ENCODE assay signal across 7 cellular contexts in the genomic region with DNA sequence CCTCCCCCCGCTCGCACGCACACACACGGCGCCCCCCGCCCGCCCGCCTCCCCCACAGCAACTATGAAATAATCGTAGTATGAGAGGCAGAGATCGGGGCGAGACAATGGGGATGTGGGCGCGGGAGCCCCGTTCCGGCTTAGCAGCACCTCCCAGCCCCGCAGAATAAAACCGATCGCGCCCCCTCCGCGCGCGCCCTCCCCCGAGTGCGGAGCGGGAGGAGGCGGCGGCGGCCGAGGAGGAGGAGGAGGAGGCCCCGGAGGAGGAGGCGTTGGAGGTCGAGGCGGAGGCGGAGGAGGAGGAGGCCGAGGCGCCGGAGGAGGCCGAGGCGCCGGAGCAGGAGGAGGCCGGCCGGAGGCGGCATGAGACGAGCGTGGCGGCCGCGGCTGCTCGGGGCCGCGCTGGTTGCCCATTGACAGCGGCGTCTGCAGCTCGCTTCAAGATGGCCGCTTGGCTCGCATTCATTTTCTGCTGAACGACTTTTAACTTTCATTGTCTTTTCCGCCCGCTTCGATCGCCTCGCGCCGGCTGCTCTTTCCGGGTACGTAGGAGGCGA. TPM values are rescaled to one million over a fixed set of nuclear protein-coding genes. Genes with fewer than 3 reads are reported as not detected.
A peak's percentile ranks its signal among the peaks of the same experiment; 100 is the strongest.
DNase-seq lines count a peak whose midpoint lies in the region; ATAC-seq, FAIRE-seq and TF ChIP-seq lines count a peak whose summit lies in the region.

No MANE protein-coding gene starts in this region.

- H3K4me3 ChIP-seq in SK-N-MC, result peak overlapping the region; percentile 80
- H3K4me3 ChIP-seq in adrenal gland, result peak overlapping the region; percentile 73 to 94 (median 86)
- H3K4me3 ChIP-seq in cardiac muscle cell, result peak overlapping the region; percentile 86
- H3K4me3 ChIP-seq in pancreas, result peak overlapping the region; percentile 75 to 89 (median 85)

- peaks cover 23 to 57% of the 10 kb centered on the region in 2 donors for H3K4me1 ChIP-seq in adrenal gland (replicated peaks in 1 of 2)
- H3K4me1 ChIP-seq in cardiac muscle cell (ENCODE audit: low read depth), result peaks cover 20% of the 10 kb centered on the region
- H3K4me1 ChIP-seq in pancreas, result peaks cover 18 to 30% (median 22%) of the 10 kb centered on the region in 3 donors

- peak; percentile 33 to 45 for TF ChIP-seq POLR2A in adrenal gland (IDR thresholded peaks at IDR 0.05)

- peak; percentile 80 for DNase-seq in GM03348 (ENCODE audit: low spot score)
- DNase-seq in SK-N-MC (ENCODE audit: low read depth, low spot score), result no peak
- peak in 6 of 7 donors; percentile 61 to 70 (median 66) for DNase-seq in adrenal gland
- peak; percentile 88 for DNase-seq in cardiac muscle cell (ENCODE audit: low read depth in 1 of 2, low spot score in 1 of 2)
- DNase-seq in pancreas, result peak; percentile 56 to 88 (median 74)

- no peak for FAIRE-seq in pancreas (lab: Jason Lieb, UNC)

- peak overlapping the region; percentile 76 for H3K9ac ChIP-seq in SK-N-MC (ENCODE audit: insufficient read length)

- H3K27me3 ChIP-seq in adrenal gland (no peaks in the 10 kb centered on the region), cardiac muscle cell (peaks cover 66% of the 10 kb centered on the region), pancreas (peaks cover 0 to 5% (median 0%) of the 10 kb centered on the region in 4 donors)

- H3K9me3 ChIP-seq in SK-N-MC (ENCODE audit: low read depth, low read length), result no peaks in the 10 kb centered on the region
- H3K9me3 ChIP-seq in adrenal gland (replicated peaks in 1 of 3), result no peaks in the 10 kb centered on the region
- no peaks in the 10 kb centered on the region for H3K9me3 ChIP-seq in cardiac muscle cell (ENCODE audit: low read depth)
- no peaks in the 10 kb centered on the region for H3K9me3 ChIP-seq in pancreas

- 0 to 2% (median 1%) methylated on average over 11 to 68 of the region's 68 CpGs for WGBS in adrenal gland, 4 donors
- 0 to 1% methylated on average over 44 to 65 of the region's 68 CpGs for WGBS in pancreas, 2 donors

- ATAC-seq in HG02852 (IDR thresholded peaks at IDR 0.05; ENCODE audit: unreplicated experiment), result peak; percentile 19
- ATAC-seq in pancreas, result peak; percentile 31 to 63 (median 46)
- ATAC-seq in HG03378 (IDR thresholded peaks at IDR 0.05; ENCODE audit: unreplicated experiment), result no peak

- intact Hi-C loops in adrenal gland (cut with DNase I), result no loop called here
- intact Hi-C loops in pancreas (cut with DNase I), result no loop called here

- H3K27ac ChIP-seq in SK-N-MC (0 out of 2 replicates have a peak overlapping the region, but pooled peaks have one; percentile 19), adrenal gland (peak overlapping the region; percentile 86 to 97 (median 94)), cardiac muscle cell (peak overlapping the region; percentile 57), pancreas (peak overlapping the region; percentile 84 to 94 (median 91))

- TF ChIP-seq CTCF in adrenal gland (IDR thresholded peaks at IDR 0.05) (no peak), cardiac muscle cell (IDR thresholded peaks at IDR 0.05; ENCODE audit: low read depth, low read length) (no peak), pancreas (IDR thresholded peaks at IDR 0.05) (no peak)

- H3K36me3 ChIP-seq in SK-N-MC (ENCODE audit: insufficient read depth, low read length), result no peaks in the 10 kb centered on the region
- H3K36me3 ChIP-seq in adrenal gland (replicated peaks in 1 of 2), result no peaks in the 10 kb centered on the region
- no peaks in the 10 kb centered on the region for H3K36me3 ChIP-seq in cardiac muscle cell
- H3K36me3 ChIP-seq in pancreas, result no peaks in the 10 kb centered on the region

RNA-seq across cellular contexts. Expression of gene BMI1, which starts 0.3 kb away (rescaled TPM):
- total RNA-seq in adrenal gland, result 10 to 100 TPM; 50.5 to 78.5 (median 68.6) TPM
- 10 to 100 TPM; 16.7 to 88.5 (median 24.1) TPM for polyA plus RNA-seq in adrenal gland
- 16.7 and 17.3 TPM in 2 replicates for total RNA-seq in cardiac muscle cell
- 10.4 and 12.9 TPM in 2 replicates for polyA plus RNA-seq in cardiac muscle cell
- total RNA-seq in pancreas, result 10 to 100 TPM; 15.8 to 33.9 (median 24.0) TPM
- polyA plus RNA-seq in pancreas, result 10 to 100 TPM; 10.6 to 25.1 TPM

RNA-seq across cellular contexts. Expression of gene COMMD3, which starts 5.0 kb away (rescaled TPM):
- 10 to 100 TPM in 7 of 8 donors, 1 to 10 TPM in 1; 7.5 to 57.1 (median 45.0) TPM for total RNA-seq in adrenal gland
- polyA plus RNA-seq in adrenal gland, result 10 to 100 TPM; 43.4 to 82.4 (median 44.5) TPM
- total RNA-seq in cardiac muscle cell, result 24.8 and 54.3 TPM in 2 replicates
- 122 and 132 TPM in 2 replicates for polyA plus RNA-seq in cardiac muscle cell
- 10 to 100 TPM; 27.9 to 43.0 (median 34.6) TPM for total RNA-seq in pancreas
- polyA plus RNA-seq in pancreas, result 10 to 100 TPM; 47.6 to 60.4 TPM

RNA-seq across cellular contexts. Expression of gene SPAG6, which starts 24.1 kb away (rescaled TPM):
- total RNA-seq in adrenal gland, result under 1 TPM in 1 of 8 donors, not detected in 7; 0.46 TPM
- polyA plus RNA-seq in adrenal gland, result under 1 TPM in 1 of 3 donors, not detected in 2; 0.07 TPM
- total RNA-seq in cardiac muscle cell, result not detected in 2 replicates
- polyA plus RNA-seq in cardiac muscle cell, result 0.66 TPM in 1 of 2 replicates, not detected in the other
- under 1 TPM in 5 of 6 donors, not detected in 1; 0.08 to 0.47 (median 0.34) TPM for total RNA-seq in pancreas
- polyA plus RNA-seq in pancreas, result 1 to 10 TPM in 1 of 2 donors, under 1 TPM in 1; 0.53 to 1.3 TPM

Comparison
In these comparisons a context has a peak if more than half of its experiments do, and no peak if none do; other contexts are left out.
1. H3K27ac ChIP-seq: peak in every context shown above with its lines; median percentile 94 in adrenal gland; 91 in pancreas; 57 in cardiac muscle cell; 19 in SK-N-MC.